In genomic region chr5:123001801-123002200, GRCh38 we compare ENCODE assay signal across 28 cellular contexts. TPM values are rescaled to one million over a fixed set of nuclear protein-coding genes. Genes with fewer than 3 reads are reported as not detected.
"Had no signal": no experiment of that assay in that cellular context is flagged by ENCODE, and none has a peak within 500 bp of the region (broad histone marks: within the 10 kb centered on the region; RNA-seq: fewer than 3 reads in every experiment).

No MANE protein-coding gene starts in this region.

- H3K4me3 ChIP-seq: gastrocnemius medialis, heart left ventricle, left lung, mucosa of descending colon, neural progenitor cell, prostate gland, right atrium auricular region, smooth muscle cell, suprapubic skin, transverse colon, upper lobe of right lung, vagina had no signal

- H3K36me3 ChIP-seq: left lung, neural progenitor cell, prostate gland, right atrium auricular region, transverse colon, vagina had no signal

- H3K27ac ChIP-seq: epithelial cell of prostate, gastrocnemius medialis, heart left ventricle, left lung, neural progenitor cell, parathyroid adenoma, prostate gland, right atrium auricular region, suprapubic skin, transverse colon, upper lobe of right lung, vagina had no signal

- H3K27me3 ChIP-seq: gastrocnemius medialis, heart left ventricle, left lung, neural progenitor cell, right atrium auricular region, suprapubic skin, transverse colon, upper lobe of right lung, vagina had no signal

- H3K9me3 ChIP-seq: gastrocnemius medialis, heart left ventricle, left lung, mucosa of descending colon, prostate gland, right atrium auricular region, suprapubic skin, transverse colon, upper lobe of right lung, vagina had no signal

- DNase-seq: effector CD8-positive, alpha-beta T cell; endodermal cell; foreskin fibroblast; gastrocnemius medialis; heart left ventricle; hippocampal formation; left cardiac atrium; left lung; mesenchymal stem cell; mucosa of descending colon; naive B cell; stimulated activated CD4-positive, alpha-beta T cell treated with anti-CD3 and anti-CD28 coated beads, Interleukin-12 subunit alpha, Interleukin-12 subunit beta, amount 100 ng/mL, for 4 hours; stimulated activated CD4-positive, alpha-beta T cell treated with anti-CD3 and anti-CD28 coated beads, Interleukin-1b, Interleukin-23, amount 100 ng/mL, for 48 hours; stimulated activated CD4-positive, alpha-beta T cell treated with anti-CD3 and anti-CD28 coated beads, Interleukin-4, amount 100 ng/mL, for 1 hour; stimulated activated CD8-positive, alpha-beta memory T cell treated with anti-CD3 and anti-CD28 coated beads, Interleukin-4, amount 100 ng/mL, for 48 hours; stimulated activated naive CD4-positive, alpha-beta T cell; stimulated activated naive CD8-positive, alpha-beta T cell treated with anti-CD3 and anti-CD28 coated beads, Interleukin-15, amount 100 ng/mL, for 72 hours; transverse colon; upper lobe of right lung had no signal

RNA-seq across cellular contexts. Expression of gene PPIC, which starts 34.7 kb away (rescaled TPM):
- total RNA-seq: natural killer cell treated with Interleukin-12 subunit alpha and Interleukin-12 subunit beta and Interleukin-15 and Interleukin-18, amount 100 ng/mL, for 72 hours had no signal
